In genomic region chr1:63323866-63324778, GRCh38 we compare ENCODE assay signal across 8 cellular contexts. TPM values are rescaled to one million over a fixed set of nuclear protein-coding genes. Genes with fewer than 3 reads are reported as not detected.
DNase-seq lines count a peak whose midpoint lies in the region; TF ChIP-seq lines count a peak whose summit lies in the region.

No MANE protein-coding gene starts in this region.

- no peak for DNase-seq in activated naive CD4-positive, alpha-beta T cell (lab: John Stamatoyannopoulos, UW)
- no peak for DNase-seq in amniotic stem cell (lab: John Stamatoyannopoulos, UW)
- DNase-seq in superior temporal gyrus (ENCODE audit: extremely low spot score), result no peak
- no peak for DNase-seq in activated CD4-positive, alpha-beta T cell treated with anti-CD3 and anti-CD28 coated beads, Interleukin-2, amount 50 U/mL, for 1 hour

- peaks cover 7% of the 10 kb centered on the region for H3K9me3 Mint-ChIP-seq in activated naive CD4-positive, alpha-beta T cell treated with anti-CD3 and anti-CD28 coated beads, Interleukin-2, amount 50 U/mL, for 24 hours

- H3K4me1 ChIP-seq in iPS-20b (ENCODE audit: insufficient read depth, low read length) (peaks cover 15% of the 10 kb centered on the region; the same call in 1 of the 2 replicates), thymus (ENCODE audit: control insufficient read depth, insufficient read depth, low read length) (peaks cover 23% of the 10 kb centered on the region)

- TF ChIP-seq CTCF in VCaP (conservative IDR thresholded peaks at IDR 0.05), result no peak; the same call in 1 of the 2 replicates

- H3K4me3 ChIP-seq in iPS-20b (ENCODE audit: low read length) (peak overlapping the region; percentile 90), thymus (ENCODE audit: low read length) (peak overlapping the region; percentile 50)

- H3K4me1 Mint-ChIP-seq in activated naive CD4-positive, alpha-beta T cell treated with anti-CD3 and anti-CD28 coated beads, Interleukin-2, amount 50 U/mL, for 24 hours, result peaks cover 29% of the 10 kb centered on the region

- H3K27ac ChIP-seq in VCaP, result peak overlapping the region; percentile 86
- H3K27ac ChIP-seq in iPS-20b (ENCODE audit: low read length), result no peak overlapping the region
- H3K27ac ChIP-seq in thymus (ENCODE audit: low read depth), result no peak overlapping the region

- H3K9me3 ChIP-seq in iPS-20b (ENCODE audit: insufficient read depth, low read depth, low read length), result no peaks in the 10 kb centered on the region
- H3K9me3 ChIP-seq in thymus (ENCODE audit: control insufficient read depth), result peaks cover 5% of the 10 kb centered on the region

- H3K27me3 Mint-ChIP-seq in activated naive CD4-positive, alpha-beta T cell treated with anti-CD3 and anti-CD28 coated beads, Interleukin-2, amount 50 U/mL, for 24 hours, result peaks cover 63% of the 10 kb centered on the region

- H3K36me3 ChIP-seq in iPS-20b (ENCODE audit: insufficient read depth, low read depth, low read length) (no peaks in the 10 kb centered on the region), thymus (ENCODE audit: control insufficient read depth, insufficient read depth) (peaks cover 3% of the 10 kb centered on the region)

- H3K36me3 Mint-ChIP-seq in activated naive CD4-positive, alpha-beta T cell treated with anti-CD3 and anti-CD28 coated beads, Interleukin-2, amount 50 U/mL, for 24 hours, result peaks cover 12% of the 10 kb centered on the region

- H3K9ac ChIP-seq in iPS-20b (ENCODE audit: low read depth, low read length), result peak overlapping the region; percentile 65; the same call in 1 of the 2 replicates

- H3K27me3 ChIP-seq in iPS-20b (ENCODE audit: insufficient read depth, low read length) (peaks cover 100% of the 10 kb centered on the region), thymus (ENCODE audit: control insufficient read depth, insufficient read depth) (peaks cover 85% of the 10 kb centered on the region)

- peak overlapping the region; percentile 76 for H3K4me3 Mint-ChIP-seq in activated naive CD4-positive, alpha-beta T cell treated with anti-CD3 and anti-CD28 coated beads, Interleukin-2, amount 50 U/mL, for 24 hours

- peak overlapping the region; percentile 84 for H3K27ac Mint-ChIP-seq in activated naive CD4-positive, alpha-beta T cell treated with anti-CD3 and anti-CD28 coated beads, Interleukin-2, amount 50 U/mL, for 24 hours

- WGBS in thymus, result 5% methylated on average over 114 of the region's 114 CpGs

RNA-seq across cellular contexts. Expression of gene FOXD3, which starts 1.8 kb away (rescaled TPM):
- polyA plus RNA-seq in thymus, result 0.11 TPM

RNA-seq across cellular contexts. Expression of gene ALG6, which starts 43.3 kb away (rescaled TPM):
- 52.2 TPM for polyA plus RNA-seq in thymus
